Comparison of ENCODE assay signal across 1 cellular context in the genomic region with DNA sequence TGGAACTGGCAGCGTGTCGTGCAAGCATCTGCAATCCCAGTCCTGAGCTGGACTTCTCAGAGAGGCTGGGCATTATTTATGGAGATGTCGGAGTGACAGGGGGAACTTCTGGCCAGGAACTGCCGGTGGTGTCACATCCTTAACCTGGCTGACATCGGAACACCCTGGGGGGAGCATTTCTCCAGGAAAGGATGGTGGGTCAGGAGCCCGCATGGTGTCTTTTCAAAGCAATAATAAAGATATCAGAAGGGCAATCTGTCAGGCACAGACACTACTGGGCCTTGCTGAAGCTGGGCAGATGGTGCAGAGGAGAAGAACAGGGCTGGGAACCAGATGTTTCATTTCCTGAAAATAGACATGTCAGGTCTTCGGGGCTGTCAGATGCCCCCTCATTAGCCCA.
TF ChIP-seq lines count a peak whose summit lies in the region.

No MANE protein-coding gene starts in this region.

TF ChIP-seq in SK-N-SH, 30 proteins besides CTCF, POLR2A, EP300 and RAD21 (continued from another document):
- TF ChIP-seq REST (IDR thresholded peaks at IDR 0.05; ENCODE audit: low read depth, low read length) (no peak), RCOR1 (IDR thresholded peaks at IDR 0.05; ENCODE audit: low read length) (peak; percentile 57; the same call in 1 of the 2 replicates), SMC3 (IDR thresholded peaks at IDR 0.05; ENCODE audit: low read depth, low read length) (no peak), PBX3 (IDR thresholded peaks at IDR 0.05) (no peak), POLR2AphosphoS5 (IDR thresholded peaks at IDR 0.05; ENCODE audit: low read depth, low read length) (no peak), SIN3A (IDR thresholded peaks at IDR 0.05; ENCODE audit: borderline replicate concordance, low read depth, low read length) (no peak), NFIC (IDR thresholded peaks at IDR 0.05; ENCODE audit: borderline replicate concordance) (no peak), YY1 (IDR thresholded peaks at IDR 0.05; ENCODE audit: low read depth) (no peak)
- TF ChIP-seq, protein P1, sequence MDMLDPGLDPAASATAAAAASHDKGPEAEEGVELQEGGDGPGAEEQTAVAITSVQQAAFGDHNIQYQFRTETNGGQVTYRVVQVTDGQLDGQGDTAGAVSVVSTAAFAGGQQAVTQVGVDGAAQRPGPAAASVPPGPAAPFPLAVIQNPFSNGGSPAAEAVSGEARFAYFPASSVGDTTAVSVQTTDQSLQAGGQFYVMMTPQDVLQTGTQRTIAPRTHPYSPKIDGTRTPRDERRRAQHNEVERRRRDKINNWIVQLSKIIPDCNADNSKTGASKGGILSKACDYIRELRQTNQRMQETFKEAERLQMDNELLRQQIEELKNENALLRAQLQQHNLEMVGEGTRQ (IDR thresholded peaks at IDR 0.05; ENCODE audit: borderline replicate concordance, low read depth, low read length): no peak
TF ChIP-seq in SK-N-SH: peak in this region for 5.
